21 cellular contexts compared by ENCODE assay signal in genomic region chr18:63787673-63788072, GRCh38. TPM values are rescaled to one million over a fixed set of nuclear protein-coding genes. Genes with fewer than 3 reads are reported as not detected.
"Had no signal": no experiment of that assay in that cellular context is flagged by ENCODE, and none has a peak within 500 bp of the region (broad histone marks: within the 10 kb centered on the region; RNA-seq: fewer than 3 reads in every experiment).

No MANE protein-coding gene starts in this region.

- FAIRE-seq: pancreas had no signal

- H3K27me3 ChIP-seq: gastroesophageal sphincter, heart right ventricle, pancreas, right lobe of liver, upper lobe of left lung had no signal

- DNase-seq: activated CD4-positive, CD25-positive, alpha-beta regulatory T cell treated with anti-CD3 and anti-CD28 coated beads, Interleukin-2, amount 50 U/mL, for 72 hours; activated CD8-positive, alpha-beta memory T cell treated with anti-CD3 and anti-CD28 coated beads for 24 hours; activated CD8-positive, alpha-beta memory T cell treated with anti-CD3 and anti-CD28 coated beads, Interleukin-2, amount 50 U/mL, for 48 hours; activated effector memory CD4-positive, alpha-beta T cell treated with Interleukin-2 at 50 U/mL for 16 hours; activated naive CD4-positive, alpha-beta T cell treated with anti-CD3 and anti-CD28 coated beads, Interleukin-2, amount 50 U/mL, for 16 hours; aorta; heart right ventricle; mesendoderm; naive thymus-derived CD4-positive, alpha-beta T cell; pancreas; right lobe of liver; stimulated activated CD4-positive, alpha-beta T cell treated with anti-CD3 and anti-CD28 coated beads, Interleukin-4, amount 100 ng/mL, for 4 hours had no signal

- H3K36me3 ChIP-seq: gastroesophageal sphincter, heart right ventricle, pancreas, right lobe of liver, thoracic aorta, upper lobe of left lung had no signal

- H3K4me3 Mint-ChIP-seq: immature natural killer cell; naive thymus-derived CD4-positive, alpha-beta T cell; stimulated activated memory B cell treated with anti-CD40 and anti-IgM and Interleukin-4, amounts not matched to agents 10 μg/mL and 1 μg/mL and 100 μg/mL, for 72 hours; T-helper 1 cell treated with Interleukin-12 subunit alpha and Interleukin-12 subunit beta and Interleukin-4 antibody, amounts not matched to agents 30 μg/mL and 1 μg/mL, for 36 hours had no signal

- H3K27ac ChIP-seq: coronary artery, gastroesophageal sphincter, heart right ventricle, pancreas, right lobe of liver, thoracic aorta, upper lobe of left lung, VCaP had no signal

- H3K36me3 Mint-ChIP-seq: immature natural killer cell; naive thymus-derived CD4-positive, alpha-beta T cell; stimulated activated memory B cell treated with anti-CD40 and anti-IgM and Interleukin-4, amounts not matched to agents 10 μg/mL and 1 μg/mL and 100 μg/mL, for 72 hours had no signal

- H3K27me3 Mint-ChIP-seq: stimulated activated memory B cell treated with anti-CD40 and anti-IgM and Interleukin-4, amounts not matched to agents 10 μg/mL and 1 μg/mL and 100 μg/mL, for 72 hours had no signal

- H3K27ac Mint-ChIP-seq: naive thymus-derived CD4-positive, alpha-beta T cell; stimulated activated memory B cell treated with anti-CD40 and anti-IgM and Interleukin-4, amounts not matched to agents 10 μg/mL and 1 μg/mL and 100 μg/mL, for 72 hours; T-helper 1 cell treated with Interleukin-12 subunit alpha and Interleukin-12 subunit beta and Interleukin-4 antibody, amounts not matched to agents 30 μg/mL and 1 μg/mL, for 36 hours had no signal

- H3K4me3 ChIP-seq: coronary artery, gastroesophageal sphincter, heart right ventricle, pancreas, right lobe of liver, thoracic aorta, upper lobe of left lung had no signal

- H3K9me3 ChIP-seq: gastroesophageal sphincter, heart right ventricle, pancreas, right lobe of liver, thoracic aorta, upper lobe of left lung had no signal

- ATAC-seq: gastroesophageal sphincter, heart right ventricle had no signal

- H3K4me1 ChIP-seq: gastroesophageal sphincter, pancreas, right lobe of liver, upper lobe of left lung had no signal

- H3K4me1 Mint-ChIP-seq: naive thymus-derived CD4-positive, alpha-beta T cell; stimulated activated memory B cell treated with anti-CD40 and anti-IgM and Interleukin-4, amounts not matched to agents 10 μg/mL and 1 μg/mL and 100 μg/mL, for 72 hours had no signal

- H3K9me3 Mint-ChIP-seq: immature natural killer cell; naive thymus-derived CD4-positive, alpha-beta T cell; stimulated activated memory B cell treated with anti-CD40 and anti-IgM and Interleukin-4, amounts not matched to agents 10 μg/mL and 1 μg/mL and 100 μg/mL, for 72 hours; T-helper 1 cell treated with Interleukin-12 subunit alpha and Interleukin-12 subunit beta and Interleukin-4 antibody, amounts not matched to agents 30 μg/mL and 1 μg/mL, for 36 hours had no signal

RNA-seq across cellular contexts. Expression of gene SERPINB7, which starts 12.5 kb away (rescaled TPM):
- total RNA-seq: aorta; gastroesophageal sphincter; heart right ventricle; naive thymus-derived CD4-positive, alpha-beta T cell; pancreas; pulmonary artery endothelial cell; right lobe of liver had no signal
